In genomic region chr10:115826391-115826790, GRCh38 we compare ENCODE assay signal across 19 cellular contexts.
"Had no signal": no experiment of that assay in that cellular context is flagged by ENCODE, and none has a peak within 500 bp of the region (broad histone marks: within the 10 kb centered on the region; RNA-seq: fewer than 3 reads in every experiment).

No MANE protein-coding gene starts in this region.

- ATAC-seq: activated CD8-positive, alpha-beta memory T cell treated with anti-CD3 and anti-CD28 coated beads, Interleukin-2, amount 10 ng/mL, durations not matched to agents 7 days and 5 days; activated T-cell treated with anti-CD3 and anti-CD28 coated beads, Interleukin-2, amount 50 U/mL, for 4 hours; activated T-helper 17 cell treated with anti-CD3 and anti-CD28 coated beads, Interleukin-2, amount 50 U/mL, for 72 hours; PC-3 had no signal

- H3K36me3 ChIP-seq: brain microvascular endothelial cell, cardiac muscle cell had no signal

- H3K4me3 ChIP-seq: cardiac muscle cell had no signal

- DNase-seq: activated B cell treated with CpG ODN at 0.5 μM for 24 hours; activated CD4-positive, alpha-beta T cell treated with anti-CD3 and anti-CD28 coated beads for 1 hour; activated CD4-positive, alpha-beta T cell treated with anti-CD3 and anti-CD28 coated beads, Interleukin-2, amount 10 ng/mL, durations not matched to agents 24 days and 14 days; activated CD4-positive, alpha-beta T cell treated with anti-CD3 and anti-CD28 coated beads, Interleukin-2, amount 50 U/mL, for 48 hours; activated CD8-positive, alpha-beta memory T cell treated with anti-CD3 and anti-CD28 coated beads, Interleukin-2, amount 10 ng/mL, durations not matched to agents 7 days and 5 days; activated gamma-delta T cell; activated naive CD4-positive, alpha-beta T cell treated with anti-CD3 and anti-CD28 coated beads for 36 hours; activated T-cell treated with anti-CD3 and anti-CD28 coated beads, Interleukin-2, amount 50 U/mL, for 4 hours; amygdala; brain microvascular endothelial cell; NCI-H1092; NCI-H1417; NCI-H1694; NCI-H2029 treated with DMSO at 0.1 percent for 48 hours; NCI-H510A treated with DMSO at 0.1 percent for 48 hours; PC-3; SHP77 treated with DMSO at 0.1 percent for 48 hours had no signal
